Comparison of ENCODE assay signal across 16 cellular contexts in the genomic region with DNA sequence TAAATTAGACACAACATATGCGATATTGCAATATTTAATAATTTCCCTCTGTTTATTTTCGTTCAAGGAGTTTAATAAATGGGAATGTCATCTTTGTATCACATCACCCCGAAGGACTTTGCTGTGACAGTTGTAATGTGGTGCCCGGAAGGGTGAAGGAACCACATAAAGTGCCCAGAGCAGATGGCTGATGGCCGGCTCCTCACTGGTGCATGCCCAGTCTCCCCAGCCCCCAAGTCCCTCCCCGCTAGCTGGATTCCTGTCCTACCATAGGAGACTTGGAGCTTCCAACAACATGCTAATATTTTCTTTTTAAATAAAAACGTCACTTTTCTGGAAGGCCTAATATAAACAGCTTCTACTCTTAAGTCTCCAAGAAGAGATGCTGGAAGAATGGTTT.
DNase-seq lines count a peak whose midpoint lies in the region; ATAC-seq and TF ChIP-seq lines count a peak whose summit lies in the region.
"Had no signal": no experiment of that assay in that cellular context is flagged by ENCODE, and none has a peak within 500 bp of the region (broad histone marks: within the 10 kb centered on the region; RNA-seq: fewer than 3 reads in every experiment).

No MANE protein-coding gene starts in this region.

- ATAC-seq in HG03280 (IDR thresholded peaks at IDR 0.05; ENCODE audit: unreplicated experiment) = no peak
- ATAC-seq in natural killer cell = no peak
- ATAC-seq: A549, GM12878 had no signal

- no peaks in the 10 kb centered on the region for H4K20me1 ChIP-seq in GM23248 (ENCODE audit: insufficient read depth)
- H4K20me1 ChIP-seq: BLaER1 had no signal

- intact Hi-C loops in natural killer cell (cut with micrococcal nuclease) = no loop called here

- no peak overlapping the region for H4K8ac ChIP-seq in mesenchymal stem cell (ENCODE audit: low read length)

- peak overlapping the region in 1 of 2 experiments; percentile 29 for H2BK12ac ChIP-seq in mesenchymal stem cell (ENCODE audit: low read length in 2 of 2)

- no peaks in the 10 kb centered on the region for H3K79me1 ChIP-seq in mesenchymal stem cell (replicated peaks; ENCODE audit: low read length, poor library complexity, severe bottlenecking)

- in situ Hi-C loops in GM23248 (cut with MboI) = no loop called here

- H2AFZ ChIP-seq in GM23248 = no peak overlapping the region
- no peak overlapping the region for H2AFZ ChIP-seq in mesenchymal stem cell (ENCODE audit: low read depth, low read length)

- no peak overlapping the region for H3K14ac ChIP-seq in mesenchymal stem cell (ENCODE audit: low read length in 2 of 2)

- peak overlapping the region; percentile 35; the same call in 1 of the 2 replicates for H3K9ac ChIP-seq in GM23248
- peak overlapping the region; percentile 14 for H3K9ac ChIP-seq in mesenchymal stem cell (ENCODE audit: low read length)
- peak overlapping the region; percentile 57 for H3K9ac ChIP-seq in skeletal muscle satellite cell (ENCODE audit: low read depth, low read length)
- H3K9ac ChIP-seq: BLaER1 had no signal

- H3K27ac ChIP-seq in GM23248 (peak overlapping the region; percentile 79), SJSA1 (peak overlapping the region; percentile 84), mesenchymal stem cell (ENCODE audit: low read length, poor library complexity, severe bottlenecking) (peak overlapping the region; percentile 76)
- H3K27ac ChIP-seq: BLaER1 had no signal

- H2BK5ac ChIP-seq in mesenchymal stem cell (ENCODE audit: low read depth, low read length, poor library complexity, severe bottlenecking) = no peak overlapping the region

- H3K9me2 ChIP-seq in GM23248 (ENCODE audit: insufficient read depth) = no peaks in the 10 kb centered on the region

- H3K4me1 ChIP-seq in GM23248 (ENCODE audit: insufficient read depth) (peaks cover 47% of the 10 kb centered on the region), SJSA1 (replicated peaks) (peaks cover 47% of the 10 kb centered on the region), mesenchymal stem cell (ENCODE audit: control insufficient read depth, insufficient read depth, low read depth, low read length) (peaks cover 6% of the 10 kb centered on the region), skeletal muscle satellite cell (ENCODE audit: control insufficient read depth, insufficient read depth, low read length) (peaks cover 36% of the 10 kb centered on the region)
- H3K4me1 ChIP-seq: A549, BLaER1, Caco-2 had no signal

- H3K4me2 ChIP-seq in GM23248 (ENCODE audit: unreplicated experiment) (peak overlapping the region; percentile 61), mesenchymal stem cell (ENCODE audit: low read length, poor library complexity, severe bottlenecking) (no peak overlapping the region), skeletal muscle satellite cell (ENCODE audit: low read length) (peak overlapping the region; percentile 22)
- H3K4me2 ChIP-seq: A549, BLaER1 had no signal

- H3K36me3 ChIP-seq in GM23248 (ENCODE audit: low read depth) = no peaks in the 10 kb centered on the region
- H3K36me3 ChIP-seq in SJSA1 = no peaks in the 10 kb centered on the region
- H3K36me3 ChIP-seq in mesenchymal stem cell (ENCODE audit: control insufficient read depth in 1 of 2, insufficient read depth in 2 of 2, low read depth in 1 of 2, low read length in 2 of 2) = no peaks in the 10 kb centered on the region
- H3K36me3 ChIP-seq in skeletal muscle satellite cell (ENCODE audit: insufficient read depth, low read length) = no peaks in the 10 kb centered on the region
- H3K36me3 ChIP-seq: BLaER1 had no signal

- H3K4me1 Mint-ChIP-seq in T-helper 2 cell treated with Interferon-gamma antibody and Interleukin-4, amounts not matched to agents 5 μg/mL and 100 μg/mL, for 36 hours (ENCODE audit: low read depth) = no peaks in the 10 kb centered on the region
- H3K4me1 Mint-ChIP-seq in natural killer cell = no peaks in the 10 kb centered on the region
- H3K4me1 Mint-ChIP-seq: CD8-positive, alpha-beta memory T cell had no signal

- no peaks in the 10 kb centered on the region for H3K36me3 Mint-ChIP-seq in T-helper 2 cell treated with Interferon-gamma antibody and Interleukin-4, amounts not matched to agents 5 μg/mL and 100 μg/mL, for 36 hours (ENCODE audit: low read depth)
- no peaks in the 10 kb centered on the region for H3K36me3 Mint-ChIP-seq in natural killer cell
- H3K36me3 Mint-ChIP-seq: CD8-positive, alpha-beta memory T cell had no signal

- H3K27ac Mint-ChIP-seq in T-helper 2 cell treated with Interferon-gamma antibody and Interleukin-4, amounts not matched to agents 5 μg/mL and 100 μg/mL, for 36 hours = no peak overlapping the region
- H3K27ac Mint-ChIP-seq in natural killer cell = no peak overlapping the region
- H3K27ac Mint-ChIP-seq: CD8-positive, alpha-beta memory T cell; H9 had no signal

- WGBS in GM23248 (ENCODE audit: low coverage in 1 of 2, low lambda C conversion rate in 2 of 2, missing lambda C conversion rate in 2 of 2), 2 experiments = 72 to 73% methylated on average over 7 of the region's 7 CpGs
- 85% methylated on average over 5 of the region's 7 CpGs for whole genome bisulfite sequencing in mesenchymal stem cell

- no peak overlapping the region for H3K18ac ChIP-seq in mesenchymal stem cell (ENCODE audit: low read depth in 1 of 2, low read length in 2 of 2)

- no peak overlapping the region for H4K91ac ChIP-seq in mesenchymal stem cell (ENCODE audit: low read length)

- no peaks in the 10 kb centered on the region for H3K27me3 ChIP-seq in GM23248 (replicated peaks; ENCODE audit: insufficient read depth)
- no peaks in the 10 kb centered on the region for H3K27me3 ChIP-seq in SJSA1 (replicated peaks)
- no peaks in the 10 kb centered on the region for H3K27me3 ChIP-seq in mesenchymal stem cell (ENCODE audit: control insufficient read depth in 1 of 2, insufficient read depth in 1 of 2, low read length in 2 of 2)
- H3K27me3 ChIP-seq in skeletal muscle satellite cell (ENCODE audit: control insufficient read depth, insufficient read depth, low read length) = no peaks in the 10 kb centered on the region
- H3K27me3 ChIP-seq: BLaER1 had no signal

- H2BK120ac ChIP-seq in mesenchymal stem cell (ENCODE audit: low read depth, low read length) = no peak overlapping the region

- no peaks in the 10 kb centered on the region for H3K27me3 Mint-ChIP-seq in T-helper 2 cell treated with Interferon-gamma antibody and Interleukin-4, amounts not matched to agents 5 μg/mL and 100 μg/mL, for 36 hours (ENCODE audit: low read depth)
- no peaks in the 10 kb centered on the region for H3K27me3 Mint-ChIP-seq in natural killer cell (ENCODE audit: low read depth in 2 of 2)
- H3K27me3 Mint-ChIP-seq: CD8-positive, alpha-beta memory T cell had no signal

- TF ChIP-seq CTCF in natural killer cell (IDR thresholded peaks at IDR 0.05) = no peak

- peaks cover 6% of the 10 kb centered on the region for H3K9me3 Mint-ChIP-seq in T-helper 2 cell treated with Interferon-gamma antibody and Interleukin-4, amounts not matched to agents 5 μg/mL and 100 μg/mL, for 36 hours
- peaks cover 7 to 15% of the 10 kb centered on the region in 2 donors for H3K9me3 Mint-ChIP-seq in natural killer cell
- H3K9me3 Mint-ChIP-seq: H9 had no signal

- no peak overlapping the region for H2BK15ac ChIP-seq in mesenchymal stem cell (ENCODE audit: low read depth, poor library complexity, severe bottlenecking)

- no peak overlapping the region for H3K4ac ChIP-seq in mesenchymal stem cell (ENCODE audit: low read depth in 1 of 2, low read length in 2 of 2)

- H3K9me3 ChIP-seq in GM23248 (ENCODE audit: low read depth) = no peaks in the 10 kb centered on the region
- H3K9me3 ChIP-seq in SJSA1 (replicated peaks) = no peaks in the 10 kb centered on the region; the same call in 1 of the 2 replicates
- H3K9me3 ChIP-seq in mesenchymal stem cell (ENCODE audit: control insufficient read depth, low read length) = no peaks in the 10 kb centered on the region
- H3K9me3 ChIP-seq in skeletal muscle satellite cell (replicated peaks; ENCODE audit: low read length) = no peaks in the 10 kb centered on the region
- H3K9me3 ChIP-seq: A549, BLaER1, Caco-2 had no signal

- H3K4me3 ChIP-seq in GM23248 (no peak overlapping the region), SJSA1 (no peak overlapping the region), mesenchymal stem cell (ENCODE audit: insufficient read depth in 1 of 2, low read depth in 1 of 2, low read length in 2 of 2) (no peak overlapping the region), skeletal muscle satellite cell (ENCODE audit: low read length) (no peak overlapping the region)
- H3K4me3 ChIP-seq: A549, BLaER1, GM12878 had no signal

- DNase-seq in GM23248 = no peak
- DNase-seq in SJSA1 (ENCODE audit: low read depth in 1 of 2, low spot score in 2 of 2) = no peak
- DNase-seq in mesenchymal stem cell = no peak
- no peak for DNase-seq in activated CD4-positive, alpha-beta T cell treated with anti-CD3 and anti-CD28 coated beads for 4 hours
- DNase-seq in T-helper 2 cell treated with Interferon-gamma antibody and Interleukin-4, amounts not matched to agents 5 μg/mL and 100 μg/mL, for 36 hours (ENCODE audit: low spot score) = no peak
- no peak for DNase-seq in natural killer cell
- DNase-seq: AML-193; Caco-2; CD8-positive, alpha-beta memory T cell; GOT3; H9 had no signal

- peaks cover 33% of the 10 kb centered on the region for H3F3A ChIP-seq in GM23248 (ENCODE audit: insufficient read depth)

- no peak overlapping the region for H3K4me3 Mint-ChIP-seq in T-helper 2 cell treated with Interferon-gamma antibody and Interleukin-4, amounts not matched to agents 5 μg/mL and 100 μg/mL, for 36 hours
- H3K4me3 Mint-ChIP-seq in natural killer cell = no peak overlapping the region
- H3K4me3 Mint-ChIP-seq: CD8-positive, alpha-beta memory T cell; H9 had no signal

- H3K23ac ChIP-seq in mesenchymal stem cell (ENCODE audit: low read length in 2 of 2) = no peak overlapping the region

- H2AK5ac ChIP-seq in mesenchymal stem cell (ENCODE audit: low read length, severe bottlenecking) = no peak overlapping the region

- H3K79me2 ChIP-seq in GM23248 (ENCODE audit: insufficient read depth) = no peaks in the 10 kb centered on the region
